9 cellular contexts compared by ENCODE assay signal in genomic region chr14:94601961-94602391, GRCh38. TPM values are rescaled to one million over a fixed set of nuclear protein-coding genes. Genes with fewer than 3 reads are reported as not detected.
DNase-seq lines count a peak whose midpoint lies in the region; TF ChIP-seq lines count a peak whose summit lies in the region.
"Had no signal": no experiment of that assay in that cellular context is flagged by ENCODE, and none has a peak within 500 bp of the region (broad histone marks: within the 10 kb centered on the region; RNA-seq: fewer than 3 reads in every experiment).

No MANE protein-coding gene starts in this region.

- TF ChIP-seq CTCF in prostate gland (IDR thresholded peaks at IDR 0.05), result no peak

- DNase-seq in Caki2 (ENCODE audit: low read depth) (peak; percentile 27), amniotic epithelial cell (ENCODE audit: low read depth) (peak; percentile 88), cardiac septum (ENCODE audit: low spot score) (peak; percentile 82), prostate gland (ENCODE audit: low spot score) (peak; percentile 71), NCI-H524 (lab: John Stamatoyannopoulos, UW) (no peak), HuH-7 (ENCODE audit: low spot score) (no peak)
- no peak for DNase-seq in activated naive CD4-positive, alpha-beta T cell (lab: John Stamatoyannopoulos, UW)
- no peak for DNase-seq in activated effector memory CD4-positive, alpha-beta T cell treated with anti-CD3 and anti-CD28 coated beads, Interleukin-2, amount 50 U/mL, for 16 hours

- H3K4me3 ChIP-seq in prostate gland, result no peak overlapping the region

- TF ChIP-seq POLR2A in prostate gland (IDR thresholded peaks at IDR 0.05), result no peak

- H3K4me1 ChIP-seq in prostate gland (replicated peaks), result peaks cover 14% of the 10 kb centered on the region

- H3K27ac ChIP-seq in prostate gland, result peak overlapping the region; percentile 63 to 85

- H3K27me3 ChIP-seq in prostate gland (replicated peaks; ENCODE audit: insufficient read depth), result no peaks in the 10 kb centered on the region

- H3K36me3 ChIP-seq in prostate gland, result no peaks in the 10 kb centered on the region

- H3K9me3 ChIP-seq in prostate gland, result no peaks in the 10 kb centered on the region

- in situ Hi-C loops in Caki2 (cut with HindIII; ENCODE audit: low pct_unique_long_range_greater_than_20kb, low sequenced_read_pairs), result no loop called here

- intact Hi-C loops in cardiac septum (cut with DNase I), result no loop called here
- intact Hi-C loops in prostate gland (cut with DNase I), result loop anchor here (2.0 kb wide), 1 partner anchor 53 kb away; no protein-coding TSS in a partner anchor

- WGBS in prostate gland, result 12% methylated on average over 6 of the region's 6 CpGs

RNA-seq across cellular contexts. Expression of gene SERPINA3, which starts 10.2 kb away (rescaled TPM):
- 0.64 TPM in 1 of 2 replicates, not detected in the other for total RNA-seq in Caki2 (2014; rRNA removed; shearing (Covaris generic); ENCODE audit: low replicate concordance)
- total RNA-seq in cardiac septum, result 24.5 TPM
- 100 to 1,000 TPM; 352 to 505 TPM for total RNA-seq in prostate gland
- total RNA-seq: activated CD8-positive, alpha-beta memory T cell treated with anti-CD3 and anti-CD28 coated beads for 36 hours had no signal

RNA-seq across cellular contexts. Expression of gene SERPINA5, which starts 20.8 kb away (rescaled TPM):
- total RNA-seq in Caki2 (2014; rRNA removed; shearing (Covaris generic); ENCODE audit: low replicate concordance), result 0.03 TPM in 1 of 2 replicates, not detected in the other
- total RNA-seq in cardiac septum (1.2 TPM), prostate gland (100 to 1,000 TPM in 1 of 2 donors, 1 to 10 TPM in 1; 2.6 to 936 TPM)
- total RNA-seq: activated CD8-positive, alpha-beta memory T cell treated with anti-CD3 and anti-CD28 coated beads for 36 hours had no signal

RNA-seq across cellular contexts. Expression of gene SERPINA4, which starts 40.7 kb away (rescaled TPM):
- not detected in 2 replicates for total RNA-seq in Caki2 (2014; rRNA removed; shearing (Covaris generic); ENCODE audit: low replicate concordance)
- total RNA-seq in cardiac septum (not detected), prostate gland (1 to 10 TPM in 1 of 2 donors, not detected in 1; 2.2 TPM)
- total RNA-seq: activated CD8-positive, alpha-beta memory T cell treated with anti-CD3 and anti-CD28 coated beads for 36 hours had no signal

Comparison
In these comparisons a context has a peak if more than half of its experiments do, and no peak if none do; other contexts are left out.
1. DNase-seq: peak in Caki2 (single experiment), amniotic epithelial cell (single experiment), cardiac septum (single experiment) and prostate gland (single experiment); none in NCI-H524 (0 of 2), HuH-7 (single experiment), activated naive CD4-positive, alpha-beta T cell (0 of 4) and activated effector memory CD4-positive, alpha-beta T cell treated with anti-CD3 and anti-CD28 coated beads, Interleukin-2, amount 50 U/mL, for 16 hours (single experiment).
2. RNA of gene SERPINA3, which starts 10.2 kb away (total RNA-seq): 352 to 505 TPM in prostate gland and 24.5 TPM in cardiac septum (single experiment); 0.64 TPM in Caki2; every median in the first group is over 10 times any median in the second.